ENCODE assay signal across 15 cellular contexts in the genomic region with DNA sequence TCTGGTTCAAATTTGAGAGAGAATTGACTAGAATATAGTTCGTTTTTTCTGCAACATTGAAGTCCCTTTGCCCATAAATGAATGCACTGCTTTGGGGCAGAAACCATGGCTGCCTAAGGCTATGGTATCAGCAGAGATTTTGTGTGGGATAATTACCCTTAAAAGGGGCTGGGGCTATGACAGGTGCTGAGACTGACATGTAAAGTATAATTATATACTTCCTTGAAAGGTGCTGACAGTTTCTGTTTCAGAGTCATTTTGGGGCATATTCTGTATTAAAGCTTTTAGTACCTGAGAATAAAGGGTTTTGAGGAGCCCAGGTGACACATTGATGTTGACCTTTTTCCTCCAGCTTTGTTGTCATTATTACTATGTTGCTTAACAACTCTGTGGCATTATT.
DNase-seq lines count a peak whose midpoint lies in the region; ATAC-seq and TF ChIP-seq lines count a peak whose summit lies in the region.
"Had no signal": no experiment of that assay in that cellular context is flagged by ENCODE, and none has a peak within 500 bp of the region (broad histone marks: within the 10 kb centered on the region; RNA-seq: fewer than 3 reads in every experiment).

No MANE protein-coding gene starts in this region.

- no peak for TF ChIP-seq EP300 in upper lobe of left lung (IDR thresholded peaks at IDR 0.05)

- no peaks in the 10 kb centered on the region for H4K20me1 ChIP-seq in OCI-LY7 (ENCODE audit: insufficient read depth, low read length)

- TF ChIP-seq POLR2A in upper lobe of left lung (IDR thresholded peaks at IDR 0.05), result no peak

- TF ChIP-seq CTCF in upper lobe of left lung (IDR thresholded peaks at IDR 0.05) (no peak), OCI-LY7 (conservative IDR thresholded peaks at IDR 0.05; ENCODE audit: low read length) (no peak)

- no peaks in the 10 kb centered on the region for H3K4me1 ChIP-seq in upper lobe of left lung
- no peaks in the 10 kb centered on the region for H3K4me1 ChIP-seq in OCI-LY7 (ENCODE audit: insufficient read depth, low read length, poor library complexity, severe bottlenecking)

- POLR2A ChIA-PET in OCI-LY7 (lab: Charles Lee), result no interaction called here

- no peaks in the 10 kb centered on the region for H3K9me2 ChIP-seq in OCI-LY7 (ENCODE audit: insufficient read depth, low read length)

- ATAC-seq in GM18520 (IDR thresholded peaks at IDR 0.05; ENCODE audit: unreplicated experiment) (peak; percentile 51), GM21526 (IDR thresholded peaks at IDR 0.05; ENCODE audit: low FRiP score, unreplicated experiment) (peak; percentile 82), HG03095 (IDR thresholded peaks at IDR 0.05; ENCODE audit: unreplicated experiment) (peak; percentile 69), upper lobe of left lung (ENCODE audit: low FRiP score in 2 of 2) (no peak)
- ATAC-seq: activated CD8-positive, alpha-beta memory T cell treated with anti-CD3 and anti-CD28 coated beads, Interleukin-2, amount 10 ng/mL, durations not matched to agents 7 days and 5 days; K562 had no signal

- intact Hi-C loops in posterior vena cava (cut with DNase I), result no loop called here
- intact Hi-C loops in OCI-LY7 (cut with micrococcal nuclease; ENCODE audit: unreplicated experiment), result no loop called here

- H3K27ac ChIP-seq in upper lobe of left lung, result no peak overlapping the region
- no peak overlapping the region for H3K27ac ChIP-seq in OCI-LY7 (ENCODE audit: low read depth, low read length, poor library complexity, severe bottlenecking)

- H3K9me3 ChIP-seq in upper lobe of left lung (no peaks in the 10 kb centered on the region), OCI-LY7 (ENCODE audit: low read length) (no peaks in the 10 kb centered on the region)

- H3K4me3 ChIP-seq in upper lobe of left lung, result no peak overlapping the region
- no peak overlapping the region for H3K4me3 ChIP-seq in OCI-LY7 (ENCODE audit: low read depth, low read length, poor library complexity, severe bottlenecking)
- H3K4me3 ChIP-seq: K562 had no signal

- DNase-seq in NCI-H1930 (lab: John Stamatoyannopoulos, UW) (peak; percentile 69 to 74), upper lobe of left lung (no peak), posterior vena cava (ENCODE audit: low spot score) (no peak), OCI-LY7 (ENCODE audit: low spot score) (no peak), NCI-H510A (lab: John Stamatoyannopoulos, UW) (no peak)
- DNase-seq: activated CD8-positive, alpha-beta memory T cell treated with anti-CD3 and anti-CD28 coated beads, Interleukin-2, amount 10 ng/mL, durations not matched to agents 7 days and 5 days; amygdala; GDM1; H7; NCI-H524 treated with DMSO at 0.1 percent for 48 hours; stimulated activated CD4-positive, alpha-beta T cell treated with anti-CD3 and anti-CD28 coated beads, Interleukin-12 subunit alpha, Interleukin-12 subunit beta, amount 100 ng/mL, for 4 hours had no signal

- CTCF ChIA-PET in OCI-LY7 (lab: Charles Lee; ENCODE audit: unreplicated experiment), result no interaction called here

- H3K36me3 ChIP-seq in upper lobe of left lung (no peaks in the 10 kb centered on the region), OCI-LY7 (ENCODE audit: insufficient read depth, low read length) (no peaks in the 10 kb centered on the region)

- H3K27me3 ChIP-seq in upper lobe of left lung, result no peaks in the 10 kb centered on the region

- no peak overlapping the region for H2AFZ ChIP-seq in OCI-LY7 (ENCODE audit: low read length)

- no peaks in the 10 kb centered on the region for H3K79me2 ChIP-seq in OCI-LY7 (ENCODE audit: insufficient read depth, low read depth, low read length)

- 65 to 67% methylated on average over 1 of the region's 1 CpG for WGBS in upper lobe of left lung, 2 donors

- BruUV-seq in OCI-LY7 (replicated peaks; lab: Mats Ljungman, UMichigan), result no TSS peak

- H3K4me2 ChIP-seq in OCI-LY7 (ENCODE audit: low read length), result no peak overlapping the region

Comparison
In these comparisons a context has a peak if more than half of its experiments do, and no peak if none do; other contexts are left out.
1. ATAC-seq: peak in GM18520 (single experiment), GM21526 (single experiment) and HG03095 (single experiment); none in upper lobe of left lung (0 of 2).
2. DNase-seq: peak in NCI-H1930 (2 of 2); none in upper lobe of left lung (0 of 2), posterior vena cava (single experiment), OCI-LY7 (single experiment) and NCI-H510A (single experiment).